In genomic region chr13:21142766-21143165, GRCh38 we compare ENCODE assay signal across 11 cellular contexts. TPM values are rescaled to one million over a fixed set of nuclear protein-coding genes. Genes with fewer than 3 reads are reported as not detected.
DNase-seq lines count a peak whose midpoint lies in the region; ATAC-seq and TF ChIP-seq lines count a peak whose summit lies in the region.
"Had no signal": no experiment of that assay in that cellular context is flagged by ENCODE, and none has a peak within 500 bp of the region (broad histone marks: within the 10 kb centered on the region; RNA-seq: fewer than 3 reads in every experiment).

No MANE protein-coding gene starts in this region.

- H3K27ac Mint-ChIP-seq in Caco-2 (ENCODE audit: unreplicated experiment) (no peak overlapping the region), brain (peak overlapping the region in 4 of 5 experiments; percentile 4 to 88 (median 58))

- no peaks in the 10 kb centered on the region; the same call in 1 of the 2 replicates for H3K36me3 ChIP-seq in Caco-2 (ENCODE audit: control insufficient read depth, insufficient read depth, low read length)
- peaks cover 7% of the 10 kb centered on the region; the same call in 1 of the 2 replicates for H3K36me3 ChIP-seq in KMS-11 (ENCODE audit: insufficient read depth)
- no peaks in the 10 kb centered on the region for H3K36me3 ChIP-seq in neural cell (ENCODE audit: insufficient read depth, low read length)

- H3K4me1 Mint-ChIP-seq in Caco-2 (ENCODE audit: low read depth, unreplicated experiment), result peaks cover 6% of the 10 kb centered on the region
- peaks cover 58% of the 10 kb centered on the region for H3K4me1 Mint-ChIP-seq in brain

- H3K4me3 Mint-ChIP-seq in Caco-2 (ENCODE audit: unreplicated experiment) (peak overlapping the region; percentile 66), brain (peak overlapping the region; percentile 80 to 99 (median 86))

- peaks cover 7% of the 10 kb centered on the region for H3K4me1 ChIP-seq in Caco-2
- H3K4me1 ChIP-seq in KMS-11 (ENCODE audit: low read depth, poor library complexity, severe bottlenecking), result peaks cover 22% of the 10 kb centered on the region

- TF ChIP-seq CTCF in Caco-2 (IDR thresholded peaks at IDR 0.05; ENCODE audit: insufficient read depth in 1 of 2, low read depth in 1 of 2, low read length in 1 of 2, severe bottlenecking in 1 of 2, unreplicated experiment in 1 of 2), result no peak
- no peak for TF ChIP-seq CTCF in KMS-11 (conservative IDR thresholded peaks at IDR 0.05; ENCODE audit: low read depth, low read length)
- TF ChIP-seq CTCF in brain (conservative IDR thresholded peaks at IDR 0.05), result no peak
- no peak for TF ChIP-seq CTCF in neural cell (IDR thresholded peaks at IDR 0.05; ENCODE audit: poor library complexity, severe bottlenecking)

- H3K4me3 ChIP-seq in Caco-2 (ENCODE audit: low read depth, low read length) (no peak overlapping the region), KMS-11 (IDR thresholded peaks at IDR 0.05; ENCODE audit: insufficient read depth, low read depth, low read length) (no peak overlapping the region), neural cell (ENCODE audit: low read length) (peak overlapping the region; percentile 46)
- H3K4me3 ChIP-seq: thyroid gland had no signal

- DNase-seq in Caco-2 (no peak), hippocampal formation (lab: John Stamatoyannopoulos, UW) (no peak)
- DNase-seq in stimulated activated CD4-positive, alpha-beta T cell treated with anti-CD3 and anti-CD28 coated beads, Interleukin-2, amount 100 ng/mL, for 24 hours, result no peak
- DNase-seq: NCI-H2029 treated with DMSO at 0.1 percent for 48 hours, pancreas, thyroid gland had no signal

- H3K79me2 ChIP-seq in KMS-11 (ENCODE audit: insufficient read depth, low read depth), result peaks cover 53% of the 10 kb centered on the region
- H3K79me2 ChIP-seq in neural cell (replicated peaks; ENCODE audit: insufficient read depth, low read length), result peaks cover 32% of the 10 kb centered on the region

- H3K9me2 ChIP-seq in neural cell (ENCODE audit: insufficient read depth, low read length), result no peaks in the 10 kb centered on the region

- H2AFZ ChIP-seq in KMS-11 (ENCODE audit: low read depth), result no peak overlapping the region
- no peak overlapping the region for H2AFZ ChIP-seq in neural cell (ENCODE audit: low read depth, low read length)

- no peak for ATAC-seq in HG03442 (IDR thresholded peaks at IDR 0.05; ENCODE audit: unreplicated experiment)
- ATAC-seq: pancreas had no signal

- no peaks in the 10 kb centered on the region for H3K9me3 Mint-ChIP-seq in Caco-2 (ENCODE audit: unreplicated experiment)
- H3K9me3 Mint-ChIP-seq in brain, result peaks cover 0 to 4% (median 0%) of the 10 kb centered on the region in 5 experiments

- no peak for TF ChIP-seq EP300 in neural cell (conservative IDR thresholded peaks at IDR 0.05; ENCODE audit: poor library complexity, severe bottlenecking)

- no TSS peak for BruUV-seq in Caco-2 (replicated peaks; lab: Mats Ljungman, UMichigan)

- TF ChIP-seq RAD21 in neural cell (conservative IDR thresholded peaks at IDR 0.05), result no peak

- H3K27ac ChIP-seq in KMS-11 (no peak overlapping the region), neural cell (ENCODE audit: low read length) (no peak overlapping the region)
- H3K27ac ChIP-seq: epithelial cell of prostate, pancreas had no signal

- H3K27me3 Mint-ChIP-seq in Caco-2 (ENCODE audit: insufficient read depth, unreplicated experiment), result no peaks in the 10 kb centered on the region
- peaks cover 17% of the 10 kb centered on the region for H3K27me3 Mint-ChIP-seq in brain

- H3K36me3 Mint-ChIP-seq in Caco-2 (ENCODE audit: insufficient read depth, unreplicated experiment) (peaks cover 72% of the 10 kb centered on the region), brain (peaks cover 46% of the 10 kb centered on the region)

- CTCF ChIA-PET in Caco-2 (lab: Charles Lee), result no interaction called here

- H3K9me3 ChIP-seq in Caco-2, result no peaks in the 10 kb centered on the region
- H3K9me3 ChIP-seq in neural cell (ENCODE audit: low read length), result no peaks in the 10 kb centered on the region
- H3K9me3 ChIP-seq: pancreas, thyroid gland had no signal

- H4K20me1 ChIP-seq in KMS-11 (ENCODE audit: insufficient read depth), result no peaks in the 10 kb centered on the region
- H4K20me1 ChIP-seq in neural cell (ENCODE audit: insufficient read depth), result no peaks in the 10 kb centered on the region

- H3K9ac ChIP-seq in KMS-11 (no peak overlapping the region), neural cell (ENCODE audit: low read length) (no peak overlapping the region)

- H3K4me2 ChIP-seq in KMS-11 (peak overlapping the region; percentile 25; the same call in 1 of the 2 replicates), neural cell (ENCODE audit: low read length) (peak overlapping the region; percentile 48)

- intact Hi-C loops in Caco-2 (cut with micrococcal nuclease; ENCODE audit: unreplicated experiment), result no loop called here

- H3F3A ChIP-seq in neural cell (ENCODE audit: insufficient read depth, low read length, poor library complexity, severe bottlenecking), result no peaks in the 10 kb centered on the region

- H3K27me3 ChIP-seq in Caco-2 (replicated peaks; ENCODE audit: control insufficient read depth, insufficient read depth, low read length), result no peaks in the 10 kb centered on the region
- H3K27me3 ChIP-seq in KMS-11 (ENCODE audit: insufficient read depth, low read depth), result no peaks in the 10 kb centered on the region
- H3K27me3 ChIP-seq in neural cell (ENCODE audit: insufficient read depth, low read depth, low read length), result no peaks in the 10 kb centered on the region
- H3K27me3 ChIP-seq: pancreas, thyroid gland had no signal

- POLR2A ChIA-PET in Caco-2 (lab: Charles Lee), result no interaction called here

TF ChIP-seq in neural cell, 6 proteins besides CTCF, POLR2A, EP300 and RAD21:
- TF ChIP-seq REST (IDR thresholded peaks at IDR 0.05; ENCODE audit: borderline replicate concordance) (no peak), TAF1 (IDR thresholded peaks at IDR 0.05; ENCODE audit: low read depth) (no peak), MXI1 (conservative IDR thresholded peaks at IDR 0.05; ENCODE audit: poor library complexity, severe bottlenecking) (no peak), EZH2 (IDR thresholded peaks at IDR 0.05; ENCODE audit: borderline replicate concordance, insufficient read depth, low read length, poor library complexity, severe bottlenecking) (no peak), SMC3 (conservative IDR thresholded peaks at IDR 0.05; ENCODE audit: poor library complexity) (no peak), POLR2AphosphoS5 (IDR thresholded peaks at IDR 0.05) (no peak)

RNA-seq across cellular contexts. Expression of gene SAP18, which starts 2.8 kb away (rescaled TPM):
- total RNA-seq in Caco-2 (2022), result 395 and 441 TPM in 2 replicates
- polyA plus RNA-seq in brain (ENCODE audit: insufficient read depth, low read depth, low replicate concordance) (140 TPM), neural cell (77.9 and 91.9 TPM in 2 replicates)
- 43.1 and 46.1 TPM in 2 replicates for polyA minus RNA-seq in neural cell

RNA-seq across cellular contexts. Expression of gene SKA3, which starts 33.6 kb away (rescaled TPM):
- 33.3 and 37.5 TPM in 2 replicates for total RNA-seq in Caco-2 (2022)
- polyA plus RNA-seq in brain (ENCODE audit: insufficient read depth, low read depth, low replicate concordance) (6.9 TPM), neural cell (1.1 and 1.3 TPM in 2 replicates)
- polyA minus RNA-seq in neural cell, result 6.4 and 8.5 TPM in 2 replicates

RNA-seq across cellular contexts. Expression of gene MRPL57, which starts 33.7 kb away (rescaled TPM):
- 32.8 and 33.9 TPM in 2 replicates for total RNA-seq in Caco-2 (2022)
- polyA plus RNA-seq in brain (ENCODE audit: insufficient read depth, low read depth, low replicate concordance) (21.6 TPM), neural cell (32.6 and 38.7 TPM in 2 replicates)
- polyA minus RNA-seq in neural cell, result 14.6 and 16.4 TPM in 2 replicates
